ENCODE assay signal across 8 cellular contexts in the genomic region with DNA sequence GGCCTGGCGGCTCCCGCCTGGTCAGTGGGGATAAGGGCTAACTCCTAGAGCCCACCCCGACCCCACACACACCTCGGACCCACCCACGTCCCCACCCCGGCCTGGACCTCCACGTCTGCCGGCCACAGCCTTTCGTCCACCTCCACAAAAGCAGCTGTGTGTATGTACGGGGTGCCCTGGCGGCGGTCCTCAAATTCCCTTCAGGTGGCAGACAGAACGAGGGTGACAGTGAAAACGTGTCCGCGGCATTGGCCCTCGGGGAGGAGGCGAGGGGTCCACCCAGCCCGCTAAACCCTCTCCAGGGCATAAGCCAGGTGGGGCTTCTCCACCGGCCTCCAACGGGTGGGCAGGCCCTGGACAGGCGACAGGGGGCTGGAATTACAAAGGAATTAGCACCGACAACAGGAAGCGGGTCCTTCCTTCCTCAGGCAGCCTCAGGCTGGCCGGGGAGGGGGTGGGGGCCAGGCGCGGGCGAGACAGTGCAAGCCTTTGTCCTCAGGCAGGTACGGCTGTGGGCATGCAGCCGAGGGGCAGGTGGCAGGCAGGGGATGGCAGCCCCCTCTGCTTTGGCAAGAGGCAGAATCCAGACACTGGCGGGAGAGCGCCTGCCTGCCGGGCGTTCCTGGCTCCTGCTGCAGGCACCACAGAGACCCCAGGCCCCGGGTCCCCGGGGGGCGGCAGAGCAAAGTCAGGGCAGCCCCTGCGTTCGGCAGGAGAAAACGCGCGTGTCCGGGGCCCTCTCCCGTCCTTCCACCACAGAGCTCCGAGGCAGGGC. TPM values are rescaled to one million over a fixed set of nuclear protein-coding genes. Genes with fewer than 3 reads are reported as not detected.
DNase-seq lines count a peak whose midpoint lies in the region; ATAC-seq and TF ChIP-seq lines count a peak whose summit lies in the region.

No MANE protein-coding gene starts in this region.

- peak overlapping the region; percentile 35 to 71 for H3K18ac ChIP-seq in mesenchymal stem cell (ENCODE audit: low read depth in 1 of 2, low read length in 2 of 2)

- peak overlapping the region; percentile 78 to 96 for H2BK12ac ChIP-seq in mesenchymal stem cell (ENCODE audit: low read length in 2 of 2)

- peak overlapping the region; percentile 78 for H2BK120ac ChIP-seq in mesenchymal stem cell (ENCODE audit: low read depth, low read length)

- H3K36me3 ChIP-seq in heart left ventricle (no peaks in the 10 kb centered on the region), adipocyte (ENCODE audit: control insufficient read depth, insufficient read depth, low read length, severe bottlenecking) (no peaks in the 10 kb centered on the region), mesenchymal stem cell (ENCODE audit: control insufficient read depth in 1 of 2, insufficient read depth in 2 of 2, low read depth in 1 of 2, low read length in 2 of 2) (peaks cover 0 to 9% of the 10 kb centered on the region in 2 experiments), urinary bladder (ENCODE audit: insufficient read depth) (no peaks in the 10 kb centered on the region)

- H3K27me3 ChIP-seq in heart left ventricle = no peaks in the 10 kb centered on the region
- H3K27me3 ChIP-seq in adipocyte (replicated peaks; ENCODE audit: control insufficient read depth, insufficient read depth, low read length) = no peaks in the 10 kb centered on the region
- H3K27me3 ChIP-seq in mesenchymal stem cell (ENCODE audit: control insufficient read depth in 1 of 2, insufficient read depth in 1 of 2, low read length in 2 of 2) = peaks cover 0 to 11% of the 10 kb centered on the region in 2 experiments

- no peak for DNase-seq in heart left ventricle
- DNase-seq in Right ventricle myocardium inferior (ENCODE audit: missing footprints) = no peak
- DNase-seq in adipocyte (ENCODE audit: low read depth) = no peak
- no peak for DNase-seq in mesenchymal stem cell
- no peak for DNase-seq in left lobe of liver (ENCODE audit: low spot score)

- peak overlapping the region in 1 of 12 donors; percentile 7 for H3K4me3 ChIP-seq in heart left ventricle
- no peak overlapping the region for H3K4me3 ChIP-seq in adipocyte (ENCODE audit: low read length)
- no peak overlapping the region for H3K4me3 ChIP-seq in mesenchymal stem cell (ENCODE audit: insufficient read depth in 1 of 2, low read depth in 1 of 2, low read length in 2 of 2)
- H3K4me3 ChIP-seq in urinary bladder (ENCODE audit: low read depth, low read length) = no peak overlapping the region

- peak overlapping the region; percentile 14 for H4K8ac ChIP-seq in mesenchymal stem cell (ENCODE audit: low read length)

- H3K4me2 ChIP-seq in mesenchymal stem cell (ENCODE audit: low read length, poor library complexity, severe bottlenecking) = no peak overlapping the region

- peak overlapping the region; percentile 80 for H4K91ac ChIP-seq in mesenchymal stem cell (ENCODE audit: low read length)

- H3K4ac ChIP-seq in mesenchymal stem cell (ENCODE audit: low read depth in 1 of 2, low read length in 2 of 2) = peak overlapping the region; percentile 13 to 22

- intact Hi-C loops in heart left ventricle (cut with DNase I) (loop anchor here (1.0 to 10.0 kb wide), 10 partner anchors 52 to 142 kb away; partner anchors contain the start of genes RILP (in 7 of the 10), SCARF1 (in 7 of the 10), SLC43A2 (in 6 of the 10) and TLCD2 (in 1 of the 10)), Right ventricle myocardium inferior (cut with DNase I) (loop anchor here (1.0 to 2.0 kb wide), 3 partner anchors 54 to 210 kb away; partner anchors contain the start of gene RILP)

- H3K4me1 ChIP-seq in heart left ventricle (peaks cover 0 to 53% (median 35%) of the 10 kb centered on the region in 12 donors), adipocyte (ENCODE audit: control insufficient read depth, insufficient read depth, low read length) (peaks cover 25% of the 10 kb centered on the region), mesenchymal stem cell (ENCODE audit: control insufficient read depth, insufficient read depth, low read depth, low read length) (peaks cover 28% of the 10 kb centered on the region), urinary bladder (ENCODE audit: insufficient read depth) (no peaks in the 10 kb centered on the region)

- H2BK15ac ChIP-seq in mesenchymal stem cell (ENCODE audit: low read depth, poor library complexity, severe bottlenecking) = peak overlapping the region; percentile 19

- ATAC-seq in heart left ventricle (no peak), Right ventricle myocardium inferior (no peak), GM21447 (IDR thresholded peaks at IDR 0.05; ENCODE audit: unreplicated experiment) (no peak), left lobe of liver (no peak), GM19328 (IDR thresholded peaks at IDR 0.05; ENCODE audit: unreplicated experiment) (no peak)

- H3K27ac ChIP-seq in heart left ventricle = peak overlapping the region in 9 of 12 donors; percentile 15 to 96 (median 59)
- H3K27ac ChIP-seq in mesenchymal stem cell (ENCODE audit: low read length, poor library complexity, severe bottlenecking) = no peak overlapping the region
- peak overlapping the region; percentile 44 for H3K27ac ChIP-seq in urinary bladder (ENCODE audit: low read depth)

- H3K9ac ChIP-seq in adipocyte (ENCODE audit: low read length) (peak overlapping the region; percentile 39), mesenchymal stem cell (ENCODE audit: low read length) (no peak overlapping the region)

- no peak overlapping the region for H3K23ac ChIP-seq in mesenchymal stem cell (ENCODE audit: low read length in 2 of 2)

- H3K14ac ChIP-seq in mesenchymal stem cell (ENCODE audit: low read length in 2 of 2) = peak overlapping the region in 1 of 2 experiments; percentile 64

- peak in 3 of 12 donors; percentile 4 to 21 (median 5) for TF ChIP-seq CTCF in heart left ventricle (IDR thresholded peaks at IDR 0.05)

- WGBS in heart left ventricle, 4 donors = 32 to 73% (median 43%) methylated on average over 12 to 45 of the region's 45 CpGs
- 71% methylated on average over 45 of the region's 45 CpGs for WGBS in mesenchymal stem cell
- 39% methylated on average over 45 of the region's 45 CpGs for WGBS in urinary bladder

- H3K79me1 ChIP-seq in mesenchymal stem cell (replicated peaks; ENCODE audit: low read length, poor library complexity, severe bottlenecking) = no peaks in the 10 kb centered on the region

- peak overlapping the region; percentile 21 for H2AFZ ChIP-seq in mesenchymal stem cell (ENCODE audit: low read depth, low read length)

- no peak for TF ChIP-seq POLR2A in heart left ventricle (IDR thresholded peaks at IDR 0.05)

- H2AK5ac ChIP-seq in mesenchymal stem cell (ENCODE audit: low read length, severe bottlenecking) = peak overlapping the region; percentile 61

- no peak overlapping the region for H2BK5ac ChIP-seq in mesenchymal stem cell (ENCODE audit: low read depth, low read length, poor library complexity, severe bottlenecking)

- H3K9me3 ChIP-seq in heart left ventricle (no peaks in the 10 kb centered on the region), adipocyte (ENCODE audit: control insufficient read depth, low read length) (no peaks in the 10 kb centered on the region), mesenchymal stem cell (ENCODE audit: control insufficient read depth, low read length) (no peaks in the 10 kb centered on the region)

RNA-seq across cellular contexts. Expression of gene PITPNA, which starts 12.3 kb away (rescaled TPM):
- total RNA-seq in heart left ventricle (10 to 100 TPM; 38.1 to 70.2 (median 50.6) TPM), Right ventricle myocardium inferior (52.9 TPM), urinary bladder (11.7 TPM), left lobe of liver (29.0 TPM)
- polyA plus RNA-seq in heart left ventricle (10 to 100 TPM; 10.1 to 61.7 TPM), urinary bladder (42.8 TPM)
- polyA plus RNA-seq in mesenchymal stem cell (2013, experiment 1 of 2) = 71.7 TPM
- polyA plus RNA-seq in mesenchymal stem cell (2013, experiment 2 of 2) = 78.4 TPM

RNA-seq across cellular contexts. Expression of gene SLC43A2, which starts 53.8 kb away (rescaled TPM):
- total RNA-seq in heart left ventricle = 10 to 100 TPM in 3 of 9 donors, 1 to 10 TPM in 6; 4.1 to 29.1 (median 7.1) TPM
- polyA plus RNA-seq in heart left ventricle = 1 to 10 TPM; 1.4 to 6.8 TPM
- 5.5 TPM for total RNA-seq in Right ventricle myocardium inferior
- polyA plus RNA-seq in mesenchymal stem cell (2013, experiment 1 of 2) = 14.0 TPM
- 13.3 TPM for polyA plus RNA-seq in mesenchymal stem cell (2013, experiment 2 of 2)
- total RNA-seq in urinary bladder = 6.8 TPM
- polyA plus RNA-seq in urinary bladder = 19.6 TPM
- 3.1 TPM for total RNA-seq in left lobe of liver

RNA-seq across cellular contexts. Expression of gene INPP5K, which starts 58.5 kb away (rescaled TPM):
- total RNA-seq in heart left ventricle (100 to 1,000 TPM in 1 of 9 donors, 10 to 100 TPM in 8; 28.4 to 128 (median 33.4) TPM), Right ventricle myocardium inferior (35.4 TPM), urinary bladder (29.7 TPM), left lobe of liver (11.9 TPM)
- polyA plus RNA-seq in heart left ventricle (10 to 100 TPM; 21.9 to 68.4 TPM), urinary bladder (37.2 TPM)
- polyA plus RNA-seq in mesenchymal stem cell (2013, experiment 1 of 2) = 18.7 TPM
- 20.5 TPM for polyA plus RNA-seq in mesenchymal stem cell (2013, experiment 2 of 2)
